Comparison of ENCODE assay signal across 20 cellular contexts in genomic region chr7:112800486-112800885, GRCh38. TPM values are rescaled to one million over a fixed set of nuclear protein-coding genes. Genes with fewer than 3 reads are reported as not detected.
A peak's percentile ranks its signal among the peaks of the same experiment; 100 is the strongest.
DNase-seq lines count a peak whose midpoint lies in the region; ATAC-seq and TF ChIP-seq lines count a peak whose summit lies in the region.
"Had no signal": no experiment of that assay in that cellular context is flagged by ENCODE, and none has a peak within 500 bp of the region (broad histone marks: within the 10 kb centered on the region; RNA-seq: fewer than 3 reads in every experiment).

No MANE protein-coding gene starts in this region.

- H3K4me1 Mint-ChIP-seq in MCF 10A (ENCODE audit: insufficient read depth, unreplicated experiment) (no peaks in the 10 kb centered on the region), glutamatergic neuron (ENCODE audit: low read depth, unreplicated experiment) (peaks cover 5% of the 10 kb centered on the region)
- H3K4me1 Mint-ChIP-seq in naive thymus-derived CD4-positive, alpha-beta T cell = peaks cover 0 to 2% (median 0%) of the 10 kb centered on the region in 7 donors
- H3K4me1 Mint-ChIP-seq in activated naive CD8-positive, alpha-beta T cell treated with anti-CD3 and anti-CD28 coated beads, Interleukin-2, amount 50 U/mL, for 24 hours = no peaks in the 10 kb centered on the region

- H3K9ac ChIP-seq in mammary epithelial cell (ENCODE audit: insufficient read depth, low read length) = no peak overlapping the region

- dilution Hi-C loops in mammary epithelial cell (cut with HindIII; ENCODE audit: low sequenced_read_pairs) = no loop called here

- no peak overlapping the region for H3K4me2 ChIP-seq in mammary epithelial cell (ENCODE audit: insufficient read depth, low read depth, low read length)
- H3K4me2 ChIP-seq: A549 had no signal

- WGBS in mammary epithelial cell (ENCODE audit: low coverage, missing lambda C conversion rate) = 81% methylated on average over 2 of the region's 2 CpGs
- WGBS in thyroid gland, 2 donors = 81 to 86% methylated on average over 2 of the region's 2 CpGs

- TF ChIP-seq POLR2A in thyroid gland (IDR thresholded peaks at IDR 0.05) = no peak

- DNase-seq in mammary epithelial cell (no peak), MCF 10A (ENCODE audit: unreplicated experiment) (no peak), glutamatergic neuron (no peak), thyroid gland (no peak)
- no peak for DNase-seq in naive thymus-derived CD4-positive, alpha-beta T cell
- no peak for DNase-seq in activated naive CD8-positive, alpha-beta T cell treated with anti-CD3 and anti-CD28 coated beads, Interleukin-2, amount 50 U/mL, for 24 hours
- DNase-seq: AML-193; CD4-positive, alpha-beta T cell; DMS153; DMS79; GF-D8; GOT3; H7; HFFc6; IMR-90 had no signal

- in situ Hi-C loops in mammary epithelial cell (cut with MboI; ENCODE audit: low sequenced_read_pairs in 2 of 2) = no loop called here

- H3K4me3 Mint-ChIP-seq in MCF 10A (ENCODE audit: unreplicated experiment) (no peak overlapping the region), glutamatergic neuron (ENCODE audit: unreplicated experiment) (no peak overlapping the region)
- H3K4me3 Mint-ChIP-seq in naive thymus-derived CD4-positive, alpha-beta T cell = no peak overlapping the region
- H3K4me3 Mint-ChIP-seq in activated naive CD8-positive, alpha-beta T cell treated with anti-CD3 and anti-CD28 coated beads, Interleukin-2, amount 50 U/mL, for 24 hours = no peak overlapping the region
- H3K4me3 Mint-ChIP-seq: CD4-positive, alpha-beta T cell; HFFc6 had no signal

- H3K4me3 ChIP-seq in mammary epithelial cell (replicated peaks in 1 of 3; ENCODE audit: insufficient read depth in 1 of 3, low read depth in 2 of 3, low read length in 3 of 3) (no peak overlapping the region), thyroid gland (replicated peaks in 1 of 3) (no peak overlapping the region)
- no peak overlapping the region for H3K4me3 ChIP-seq in naive thymus-derived CD4-positive, alpha-beta T cell (ENCODE audit: low read length)
- H3K4me3 ChIP-seq: A549 had no signal

- H3K27ac ChIP-seq in mammary epithelial cell (ENCODE audit: insufficient read depth, low read depth, low read length) (no peak overlapping the region), thyroid gland (no peak overlapping the region)
- no peak overlapping the region for H3K27ac ChIP-seq in naive thymus-derived CD4-positive, alpha-beta T cell (ENCODE audit: low read depth, low read length)
- H3K27ac ChIP-seq: 22Rv1, A549, C4-2B had no signal

- H3K4me1 ChIP-seq in mammary epithelial cell (ENCODE audit: insufficient read depth, low read length) (no peaks in the 10 kb centered on the region), thyroid gland (no peaks in the 10 kb centered on the region)
- no peaks in the 10 kb centered on the region for H3K4me1 ChIP-seq in naive thymus-derived CD4-positive, alpha-beta T cell (ENCODE audit: control insufficient read depth in 2 of 2, insufficient read depth in 2 of 2, low read length in 2 of 2)
- H3K4me1 ChIP-seq: A549 had no signal

- H3K79me2 ChIP-seq in mammary epithelial cell (ENCODE audit: insufficient read depth, low read length) = no peaks in the 10 kb centered on the region

- POLR2A ChIA-PET in MCF 10A (lab: Yijun Ruan, JAX) = no interaction called here
- POLR2A ChIA-PET in naive thymus-derived CD4-positive, alpha-beta T cell (lab: Charles Lee) = no interaction called here

- H3K36me3 ChIP-seq in mammary epithelial cell (ENCODE audit: insufficient read depth, low read length) (no peaks in the 10 kb centered on the region), thyroid gland (no peaks in the 10 kb centered on the region)
- H3K36me3 ChIP-seq in naive thymus-derived CD4-positive, alpha-beta T cell (ENCODE audit: control insufficient read depth in 2 of 3, insufficient read depth in 3 of 3, low read length in 3 of 3) = no peaks in the 10 kb centered on the region

- CTCF ChIA-PET in mammary epithelial cell (lab: Charles Lee; ENCODE audit: low non-redundant PET) (no interaction called here), MCF 10A (lab: Yijun Ruan, JAX) (no interaction called here)
- CTCF ChIA-PET in naive thymus-derived CD4-positive, alpha-beta T cell (lab: Charles Lee) = no interaction called here

- H3K27me3 ChIP-seq in mammary epithelial cell (ENCODE audit: insufficient read depth, low read length) = no peaks in the 10 kb centered on the region
- H3K27me3 ChIP-seq in naive thymus-derived CD4-positive, alpha-beta T cell (ENCODE audit: control insufficient read depth in 2 of 2, insufficient read depth in 2 of 2, low read length in 2 of 2) = no peaks in the 10 kb centered on the region
- H3K27me3 ChIP-seq in thyroid gland = no peaks in the 10 kb centered on the region

- peak overlapping the region; percentile 62 for H2AFZ ChIP-seq in mammary epithelial cell (ENCODE audit: low read depth, low read length)

- TF ChIP-seq CTCF in mammary epithelial cell (conservative IDR thresholded peaks at IDR 0.05 in 1 of 2, IDR thresholded peaks at IDR 0.05 in 1 of 2; ENCODE audit: extremely low read depth in 1 of 2, insufficient read depth in 1 of 2, low read depth in 1 of 2, low read length in 2 of 2) (no peak), MCF 10A (IDR thresholded peaks at IDR 0.05; ENCODE audit: unreplicated experiment) (no peak), glutamatergic neuron (IDR thresholded peaks at IDR 0.05; ENCODE audit: partially characterized antibody, unreplicated experiment) (no peak), thyroid gland (IDR thresholded peaks at IDR 0.05) (no peak)

- peak; percentile 32 for ATAC-seq in naive thymus-derived CD4-positive, alpha-beta T cell
- no peak for ATAC-seq in GM21717 (IDR thresholded peaks at IDR 0.05; ENCODE audit: unreplicated experiment)
- ATAC-seq in activated naive CD8-positive, alpha-beta T cell treated with anti-CD3 and anti-CD28 coated beads, Interleukin-2, amount 50 U/mL, for 24 hours = no peak
- ATAC-seq: A549, HCT116 had no signal

- H3K9me3 Mint-ChIP-seq in MCF 10A (ENCODE audit: unreplicated experiment) = no peaks in the 10 kb centered on the region
- H3K9me3 Mint-ChIP-seq in glutamatergic neuron (ENCODE audit: unreplicated experiment) = peaks cover 4% of the 10 kb centered on the region
- H3K9me3 Mint-ChIP-seq in naive thymus-derived CD4-positive, alpha-beta T cell = no peaks in the 10 kb centered on the region
- H3K9me3 Mint-ChIP-seq in activated naive CD8-positive, alpha-beta T cell treated with anti-CD3 and anti-CD28 coated beads, Interleukin-2, amount 50 U/mL, for 24 hours = no peaks in the 10 kb centered on the region
- H3K9me3 Mint-ChIP-seq: CD4-positive, alpha-beta T cell; HFFc6 had no signal

- H4K20me1 ChIP-seq in mammary epithelial cell (ENCODE audit: insufficient read depth, low read length) = no peaks in the 10 kb centered on the region

- no peak overlapping the region for H3K27ac Mint-ChIP-seq in MCF 10A (ENCODE audit: low read depth, unreplicated experiment)
- H3K27ac Mint-ChIP-seq in glutamatergic neuron (ENCODE audit: unreplicated experiment) = peak overlapping the region; percentile 80
- H3K27ac Mint-ChIP-seq in naive thymus-derived CD4-positive, alpha-beta T cell = peak overlapping the region in 1 of 9 donors; percentile 6
- H3K27ac Mint-ChIP-seq in activated naive CD8-positive, alpha-beta T cell treated with anti-CD3 and anti-CD28 coated beads, Interleukin-2, amount 50 U/mL, for 24 hours = no peak overlapping the region
- H3K27ac Mint-ChIP-seq: CD4-positive, alpha-beta T cell; HFFc6 had no signal

- BruUV-seq in mammary epithelial cell (replicated peaks; lab: Mats Ljungman, UMichigan) = no TSS peak
- BruUV-seq in MCF 10A (replicated peaks; lab: Mats Ljungman, UMichigan) = no TSS peak

- no peaks in the 10 kb centered on the region for H3K36me3 Mint-ChIP-seq in MCF 10A (ENCODE audit: insufficient read depth, unreplicated experiment)
- no peaks in the 10 kb centered on the region for H3K36me3 Mint-ChIP-seq in glutamatergic neuron (ENCODE audit: unreplicated experiment)
- no peaks in the 10 kb centered on the region for H3K36me3 Mint-ChIP-seq in naive thymus-derived CD4-positive, alpha-beta T cell
- no peaks in the 10 kb centered on the region for H3K36me3 Mint-ChIP-seq in activated naive CD8-positive, alpha-beta T cell treated with anti-CD3 and anti-CD28 coated beads, Interleukin-2, amount 50 U/mL, for 24 hours (ENCODE audit: low read depth)

- H3K9me3 ChIP-seq in mammary epithelial cell (replicated peaks; ENCODE audit: insufficient read depth, low read length) = no peaks in the 10 kb centered on the region
- H3K9me3 ChIP-seq in naive thymus-derived CD4-positive, alpha-beta T cell (ENCODE audit: control insufficient read depth in 2 of 3, low read length in 3 of 3) = no peaks in the 10 kb centered on the region
- H3K9me3 ChIP-seq in thyroid gland = no peaks in the 10 kb centered on the region
- H3K9me3 ChIP-seq: A549 had no signal

- no peaks in the 10 kb centered on the region for H3K27me3 Mint-ChIP-seq in MCF 10A (ENCODE audit: insufficient read depth, unreplicated experiment)
- H3K27me3 Mint-ChIP-seq in glutamatergic neuron (ENCODE audit: unreplicated experiment) = peaks cover 2% of the 10 kb centered on the region
- no peaks in the 10 kb centered on the region for H3K27me3 Mint-ChIP-seq in naive thymus-derived CD4-positive, alpha-beta T cell
- no peaks in the 10 kb centered on the region for H3K27me3 Mint-ChIP-seq in activated naive CD8-positive, alpha-beta T cell treated with anti-CD3 and anti-CD28 coated beads, Interleukin-2, amount 50 U/mL, for 24 hours
- H3K27me3 Mint-ChIP-seq: CD4-positive, alpha-beta T cell had no signal

- intact Hi-C loops in mammary epithelial cell (cut with micrococcal nuclease) = no loop called here
- intact Hi-C loops in MCF 10A (cut with micrococcal nuclease) = no loop called here
- intact Hi-C loops in naive thymus-derived CD4-positive, alpha-beta T cell (cut with micrococcal nuclease) = no loop called here
- intact Hi-C loops in thyroid gland (cut with DNase I) = no loop called here

RNA-seq across cellular contexts. Expression of gene TMEM168, which starts 10.3 kb away (rescaled TPM):
- total RNA-seq in mammary epithelial cell = 10 to 100 TPM; 21.6 to 33.8 TPM
- polyA plus RNA-seq in mammary epithelial cell = 15.8 TPM
- 45.0 TPM for polyA minus RNA-seq in mammary epithelial cell
- 29.5 and 32.5 TPM in 2 replicates for total RNA-seq in MCF 10A (2022)
- total RNA-seq in glutamatergic neuron (ENCODE audit: unreplicated experiment) = 13.8 TPM
- total RNA-seq in naive thymus-derived CD4-positive, alpha-beta T cell = 10 to 100 TPM; 18.3 to 30.1 (median 20.7) TPM
- polyA plus RNA-seq in naive thymus-derived CD4-positive, alpha-beta T cell = 1 to 10 TPM; 6.0 to 7.6 TPM
- total RNA-seq in thyroid gland = 10 to 100 TPM; 29.2 to 43.5 (median 30.4) TPM
